ENCODE assay signal across 8 cellular contexts in genomic region chr1:105793541-105794146, GRCh38.
DNase-seq lines count a peak whose midpoint lies in the region; ATAC-seq and TF ChIP-seq lines count a peak whose summit lies in the region.

No MANE protein-coding gene starts in this region.

- H3K27ac ChIP-seq in heart left ventricle (no peak overlapping the region), right atrium auricular region (no peak overlapping the region)

- no peak overlapping the region for H3K4me3 ChIP-seq in heart left ventricle
- no peak overlapping the region for H3K4me3 ChIP-seq in right atrium auricular region

- peak in 7 of 12 donors; percentile 4 to 36 (median 24) for TF ChIP-seq CTCF in heart left ventricle (IDR thresholded peaks at IDR 0.05)
- TF ChIP-seq CTCF in right atrium auricular region (IDR thresholded peaks at IDR 0.05): peak in 1 of 2 donors; percentile 43

- H3K4me3 Mint-ChIP-seq in activated naive CD8-positive, alpha-beta T cell treated with anti-CD3 and anti-CD28 coated beads for 36 hours: no peak overlapping the region

- no peak for ATAC-seq in heart left ventricle
- ATAC-seq in HG02798 (IDR thresholded peaks at IDR 0.05; ENCODE audit: poor library complexity, unreplicated experiment): peak; percentile 62

- H3K4me1 Mint-ChIP-seq in activated naive CD8-positive, alpha-beta T cell treated with anti-CD3 and anti-CD28 coated beads for 36 hours: no peaks in the 10 kb centered on the region

- no peaks in the 10 kb centered on the region for H3K36me3 Mint-ChIP-seq in activated naive CD8-positive, alpha-beta T cell treated with anti-CD3 and anti-CD28 coated beads for 36 hours

- no peaks in the 10 kb centered on the region for H3K27me3 Mint-ChIP-seq in activated naive CD8-positive, alpha-beta T cell treated with anti-CD3 and anti-CD28 coated beads for 36 hours

- H3K9me3 ChIP-seq in heart left ventricle: no peaks in the 10 kb centered on the region
- H3K9me3 ChIP-seq in right atrium auricular region: no peaks in the 10 kb centered on the region

- DNase-seq in heart left ventricle (no peak), right atrium auricular region (ENCODE audit: low spot score) (no peak), NCI-H2107 treated with DMSO at 0.1 percent for 48 hours (lab: John Stamatoyannopoulos, UW; ENCODE audit: unreplicated experiment) (peak; percentile 55), kidney tubule cell (ENCODE audit: low spot score) (peak; percentile 50)
- peak; percentile 6 for DNase-seq in activated naive CD8-positive, alpha-beta T cell treated with anti-CD3 and anti-CD28 coated beads for 36 hours
- DNase-seq in activated CD8-positive, alpha-beta memory T cell treated with anti-CD3 and anti-CD28 coated beads, Interleukin-2, amount 50 U/mL, for 48 hours: no peak
- DNase-seq in effector CD4-positive, alpha-beta T cell: no peak

- no peak overlapping the region for H3K27ac Mint-ChIP-seq in activated naive CD8-positive, alpha-beta T cell treated with anti-CD3 and anti-CD28 coated beads for 36 hours

- intact Hi-C loops in heart left ventricle (cut with DNase I): loop anchor here in 3 of 10 donors (10.0 kb wide), 1 partner anchor 1009 kb away; no protein-coding TSS in a partner anchor

- no peaks in the 10 kb centered on the region for H3K4me1 ChIP-seq in heart left ventricle
- no peaks in the 10 kb centered on the region for H3K4me1 ChIP-seq in right atrium auricular region

- H3K27me3 ChIP-seq in heart left ventricle (no peaks in the 10 kb centered on the region), right atrium auricular region (no peaks in the 10 kb centered on the region)

- no peaks in the 10 kb centered on the region for H3K36me3 ChIP-seq in heart left ventricle
- no peaks in the 10 kb centered on the region for H3K36me3 ChIP-seq in right atrium auricular region

- TF ChIP-seq POLR2A in heart left ventricle (IDR thresholded peaks at IDR 0.05): no peak

- WGBS in heart left ventricle, 4 donors: 89 to 94% (median 93%) methylated on average over 1 of the region's 1 CpG

- peaks cover 5% of the 10 kb centered on the region for H3K9me3 Mint-ChIP-seq in activated naive CD8-positive, alpha-beta T cell treated with anti-CD3 and anti-CD28 coated beads for 36 hours

Comparison
In these comparisons a context has a peak if more than half of its experiments do, and no peak if none do; other contexts are left out.
1. DNase-seq: peak in NCI-H2107 treated with DMSO at 0.1 percent for 48 hours (single experiment), activated naive CD8-positive, alpha-beta T cell treated with anti-CD3 and anti-CD28 coated beads for 36 hours (single experiment) and kidney tubule cell (single experiment); none in heart left ventricle (0 of 5), right atrium auricular region (single experiment), activated CD8-positive, alpha-beta memory T cell treated with anti-CD3 and anti-CD28 coated beads, Interleukin-2, amount 50 U/mL, for 48 hours (single experiment) and effector CD4-positive, alpha-beta T cell (single experiment).